In genomic region chr11:72456651-72457050, GRCh38 we compare ENCODE assay signal across 18 cellular contexts.
"Had no signal": no experiment of that assay in that cellular context is flagged by ENCODE, and none has a peak within 500 bp of the region (broad histone marks: within the 10 kb centered on the region; RNA-seq: fewer than 3 reads in every experiment).

No MANE protein-coding gene starts in this region.

- DNase-seq: dermis blood vessel endothelial cell; dorsolateral prefrontal cortex; effector CD4-positive, alpha-beta T cell; effector memory CD4-positive, alpha-beta T cell; foreskin keratinocyte; heart left ventricle; hippocampal formation; left cardiac atrium; left lung; left ventricle myocardium superior; lower lobe of right lung; mesenchymal stem cell; mucosa of descending colon; naive B cell; naive thymus-derived CD8-positive, alpha-beta T cell had no signal

- H3K9me3 ChIP-seq: esophagus muscularis mucosa, gastroesophageal sphincter, heart left ventricle, left lung, lower lobe of right lung, mucosa of descending colon had no signal

- H3K4me3 ChIP-seq: coronary artery, dorsolateral prefrontal cortex, esophagus muscularis mucosa, gastroesophageal sphincter, heart left ventricle, left lung, lower lobe of right lung, mucosa of descending colon had no signal

- H3K36me3 ChIP-seq: esophagus muscularis mucosa, gastroesophageal sphincter, heart left ventricle, left lung, lower lobe of right lung had no signal

- H3K27ac ChIP-seq: coronary artery, dorsolateral prefrontal cortex, esophagus muscularis mucosa, foreskin keratinocyte, gastroesophageal sphincter, heart left ventricle, left lung, lower lobe of right lung had no signal

- H3K4me1 ChIP-seq: esophagus muscularis mucosa, foreskin keratinocyte, gastroesophageal sphincter, heart left ventricle, left lung, lower lobe of right lung had no signal

- H3K27me3 ChIP-seq: dorsolateral prefrontal cortex, esophagus muscularis mucosa, gastroesophageal sphincter, left lung had no signal

- ATAC-seq: foreskin keratinocyte; gastroesophageal sphincter; heart left ventricle; left cardiac atrium; left lung; left ventricle myocardium superior; lower lobe of right lung; mucosa of descending colon; naive thymus-derived CD8-positive, alpha-beta T cell had no signal
